ENCODE assay signal across 24 cellular contexts in genomic region chr4:105555409-105555808, GRCh38. TPM values are rescaled to one million over a fixed set of nuclear protein-coding genes. Genes with fewer than 3 reads are reported as not detected.
A peak's percentile ranks its signal among the peaks of the same experiment; 100 is the strongest.
DNase-seq lines count a peak whose midpoint lies in the region; ATAC-seq and TF ChIP-seq lines count a peak whose summit lies in the region.
"Had no signal": no experiment of that assay in that cellular context is flagged by ENCODE, and none has a peak within 500 bp of the region (broad histone marks: within the 10 kb centered on the region; RNA-seq: fewer than 3 reads in every experiment).

No MANE protein-coding gene starts in this region.

- H3K36me3 Mint-ChIP-seq in activated T-helper 17 cell treated with anti-CD3 and anti-CD28 coated beads, Interleukin-2, amount 50 U/mL, for 72 hours (ENCODE audit: low read depth), result no peaks in the 10 kb centered on the region
- H3K36me3 Mint-ChIP-seq in activated T-cell treated with anti-CD3 and anti-CD28 coated beads, Interleukin-2, amount 50 U/mL, for 72 hours (ENCODE audit: insufficient read depth in 2 of 2), result no peaks in the 10 kb centered on the region
- H3K36me3 Mint-ChIP-seq: activated naive CD8-positive, alpha-beta T cell treated with anti-CD3 and anti-CD28 coated beads for 36 hours; natural killer cell treated with Interleukin-12 subunit alpha and Interleukin-12 subunit beta and Interleukin-15 and Interleukin-18, amount 100 ng/mL, for 72 hours; T-cell had no signal

- ATAC-seq in body of pancreas, result no peak
- ATAC-seq in activated T-helper 17 cell treated with anti-CD3 and anti-CD28 coated beads, Interleukin-2, amount 50 U/mL, for 72 hours (replicated peaks), result no peak
- no peak for ATAC-seq in HG02759 (IDR thresholded peaks at IDR 0.05; ENCODE audit: unreplicated experiment)
- ATAC-seq in activated T-cell treated with anti-CD3 and anti-CD28 coated beads, Interleukin-2, amount 50 U/mL, for 72 hours (replicated peaks in 1 of 2), result no peak
- ATAC-seq: HCT116; natural killer cell treated with Interleukin-12 subunit alpha and Interleukin-12 subunit beta and Interleukin-15 and Interleukin-18, amount 100 ng/mL, for 72 hours; T-cell had no signal

- TF ChIP-seq POLR2A in body of pancreas (IDR thresholded peaks at IDR 0.05), result no peak
- no peak for TF ChIP-seq POLR2A in thyroid gland (IDR thresholded peaks at IDR 0.05)

- H3K4me3 ChIP-seq in body of pancreas (no peak overlapping the region), thyroid gland (replicated peaks in 1 of 3) (no peak overlapping the region)
- H3K4me3 ChIP-seq: sigmoid colon had no signal

- intact Hi-C loops in body of pancreas (cut with DNase I), result no loop called here
- intact Hi-C loops in thyroid gland (cut with DNase I), result no loop called here

- WGBS in body of pancreas, 2 donors, result 64% methylated on average over 4 of the region's 4 CpGs
- WGBS in thyroid gland, 2 donors, result 36 to 41% methylated on average over 4 of the region's 4 CpGs

- H3K9me3 ChIP-seq in body of pancreas (no peaks in the 10 kb centered on the region), thyroid gland (no peaks in the 10 kb centered on the region)
- H3K9me3 ChIP-seq: sigmoid colon had no signal

- no peaks in the 10 kb centered on the region for H3K27me3 ChIP-seq in body of pancreas
- no peaks in the 10 kb centered on the region for H3K27me3 ChIP-seq in thyroid gland
- H3K27me3 ChIP-seq: sigmoid colon had no signal

- H3K27ac Mint-ChIP-seq in activated T-helper 17 cell treated with anti-CD3 and anti-CD28 coated beads, Interleukin-2, amount 50 U/mL, for 72 hours, result no peak overlapping the region
- no peak overlapping the region for H3K27ac Mint-ChIP-seq in activated T-cell treated with anti-CD3 and anti-CD28 coated beads, Interleukin-2, amount 50 U/mL, for 72 hours
- H3K27ac Mint-ChIP-seq: activated naive CD8-positive, alpha-beta T cell treated with anti-CD3 and anti-CD28 coated beads for 36 hours; activated T-helper 1 cell treated with anti-CD3 and anti-CD28 coated beads, Interleukin-12 subunit alpha, Interleukin-12 subunit beta, Interleukin-2, Interleukin-4 antibody, amounts not matched to agents 30 ng/mL and 10 ng/mL and 1 ng/mL, durations not matched to agents 14 hours and 24 hours and 36 hours; CD4-positive, alpha-beta T cell; natural killer cell treated with Interleukin-12 subunit alpha and Interleukin-12 subunit beta and Interleukin-15 and Interleukin-18, amount 100 ng/mL, for 72 hours; T-cell had no signal

- H3K27me3 Mint-ChIP-seq in activated T-helper 17 cell treated with anti-CD3 and anti-CD28 coated beads, Interleukin-2, amount 50 U/mL, for 72 hours, result peaks cover 3% of the 10 kb centered on the region
- H3K27me3 Mint-ChIP-seq in activated T-cell treated with anti-CD3 and anti-CD28 coated beads, Interleukin-2, amount 50 U/mL, for 72 hours (ENCODE audit: low read depth), result no peaks in the 10 kb centered on the region
- H3K27me3 Mint-ChIP-seq: CD4-positive, alpha-beta T cell had no signal

- H3K27ac ChIP-seq in body of pancreas (peak overlapping the region in 3 of 4 donors; percentile 26 to 95 (median 62)), thyroid gland (no peak overlapping the region)
- H3K27ac ChIP-seq: sigmoid colon had no signal

- H3K9me3 Mint-ChIP-seq in activated T-helper 17 cell treated with anti-CD3 and anti-CD28 coated beads, Interleukin-2, amount 50 U/mL, for 72 hours, result no peaks in the 10 kb centered on the region
- no peaks in the 10 kb centered on the region for H3K9me3 Mint-ChIP-seq in activated T-cell treated with anti-CD3 and anti-CD28 coated beads, Interleukin-2, amount 50 U/mL, for 72 hours
- H3K9me3 Mint-ChIP-seq: activated naive CD8-positive, alpha-beta T cell treated with anti-CD3 and anti-CD28 coated beads for 36 hours; activated T-helper 1 cell treated with anti-CD3 and anti-CD28 coated beads, Interleukin-12 subunit alpha, Interleukin-12 subunit beta, Interleukin-2, Interleukin-4 antibody, amounts not matched to agents 30 ng/mL and 10 ng/mL and 1 ng/mL, durations not matched to agents 14 hours and 24 hours and 36 hours; CD4-positive, alpha-beta T cell; natural killer cell treated with Interleukin-12 subunit alpha and Interleukin-12 subunit beta and Interleukin-15 and Interleukin-18, amount 100 ng/mL, for 72 hours; T-cell had no signal

- H3K36me3 ChIP-seq in body of pancreas (replicated peaks in 1 of 2; ENCODE audit: insufficient read depth in 1 of 2, low read depth in 2 of 2) (no peaks in the 10 kb centered on the region), thyroid gland (no peaks in the 10 kb centered on the region)
- H3K36me3 ChIP-seq: sigmoid colon had no signal

- H3K4me1 ChIP-seq in body of pancreas (peaks cover 75% of the 10 kb centered on the region), thyroid gland (peaks cover 7 to 28% of the 10 kb centered on the region in 2 donors)
- H3K4me1 ChIP-seq: sigmoid colon had no signal

- peak; percentile 80 for DNase-seq in HT-29 (ENCODE audit: low spot score)
- DNase-seq in body of pancreas, result no peak
- DNase-seq in iPS-NIHi7 (ENCODE audit: extremely low spot score), result peak; percentile 70
- peak; percentile 2 to 5 for DNase-seq in thyroid gland
- no peak for DNase-seq in activated T-cell treated with anti-CD3 and anti-CD28 coated beads, Interleukin-2, amount 50 U/mL, for 72 hours
- DNase-seq: activated CD4-positive, alpha-beta T cell treated with anti-CD3 and anti-CD28 coated beads for 4 hours; activated naive CD8-positive, alpha-beta T cell treated with anti-CD3 and anti-CD28 coated beads for 36 hours; CD4-positive, alpha-beta T cell; DMS79; head of caudate nucleus; mesenchymal stem cell; NCI-H1436; NCI-H2171; NCI-H82; SHP77 treated with DMSO at 0.1 percent for 48 hours; sigmoid colon; T-cell had no signal

- no peak overlapping the region for H3K4me3 Mint-ChIP-seq in activated T-helper 17 cell treated with anti-CD3 and anti-CD28 coated beads, Interleukin-2, amount 50 U/mL, for 72 hours
- no peak overlapping the region for H3K4me3 Mint-ChIP-seq in activated T-cell treated with anti-CD3 and anti-CD28 coated beads, Interleukin-2, amount 50 U/mL, for 72 hours
- H3K4me3 Mint-ChIP-seq: activated naive CD8-positive, alpha-beta T cell treated with anti-CD3 and anti-CD28 coated beads for 36 hours; activated T-helper 1 cell treated with anti-CD3 and anti-CD28 coated beads, Interleukin-12 subunit alpha, Interleukin-12 subunit beta, Interleukin-2, Interleukin-4 antibody, amounts not matched to agents 30 ng/mL and 10 ng/mL and 1 ng/mL, durations not matched to agents 14 hours and 24 hours and 36 hours; CD4-positive, alpha-beta T cell; natural killer cell treated with Interleukin-12 subunit alpha and Interleukin-12 subunit beta and Interleukin-15 and Interleukin-18, amount 100 ng/mL, for 72 hours; T-cell had no signal

- TF ChIP-seq CTCF in body of pancreas (IDR thresholded peaks at IDR 0.05) (no peak), thyroid gland (IDR thresholded peaks at IDR 0.05) (no peak)

- H3K4me1 Mint-ChIP-seq in activated T-helper 17 cell treated with anti-CD3 and anti-CD28 coated beads, Interleukin-2, amount 50 U/mL, for 72 hours, result peaks cover 3% of the 10 kb centered on the region
- H3K4me1 Mint-ChIP-seq in activated T-cell treated with anti-CD3 and anti-CD28 coated beads, Interleukin-2, amount 50 U/mL, for 72 hours (ENCODE audit: low read depth), result no peaks in the 10 kb centered on the region
- H3K4me1 Mint-ChIP-seq: activated naive CD8-positive, alpha-beta T cell treated with anti-CD3 and anti-CD28 coated beads for 36 hours had no signal

RNA-seq across cellular contexts. Expression of gene ARHGEF38, which starts 3.0 kb away (rescaled TPM):
- 3.6 and 5.0 TPM in 2 replicates for total RNA-seq in HT-29 (2014; rRNA removed; shearing (Covaris generic))
- total RNA-seq in body of pancreas (10 to 100 TPM; 22.4 to 24.6 TPM), thyroid gland (10 to 100 TPM in 1 of 4 donors, 1 to 10 TPM in 3; 2.5 to 10.1 (median 4.5) TPM)
- not detected for total RNA-seq in activated T-helper 17 cell treated with anti-CD3 and anti-CD28 coated beads, Interleukin-2, amount 50 U/mL, for 72 hours
- total RNA-seq in activated T-cell treated with anti-CD3 and anti-CD28 coated beads, Interleukin-2, amount 50 U/mL, for 72 hours, result not detected
- total RNA-seq: activated naive CD8-positive, alpha-beta T cell treated with anti-CD3 and anti-CD28 coated beads for 36 hours; activated T-helper 1 cell treated with anti-CD3 and anti-CD28 coated beads, Interleukin-12 subunit alpha, Interleukin-12 subunit beta, Interleukin-2, Interleukin-4 antibody, amounts not matched to agents 30 ng/mL and 10 ng/mL and 1 ng/mL, durations not matched to agents 14 hours and 24 hours and 36 hours; CD4-positive, alpha-beta T cell; chondrocyte; fibroblast of lung; natural killer cell treated with Interleukin-12 subunit alpha and Interleukin-12 subunit beta and Interleukin-15 and Interleukin-18, amount 100 ng/mL, for 72 hours; sigmoid colon; T-cell had no signal

Comparison
In these comparisons a context has a peak if more than half of its experiments do, and no peak if none do; other contexts are left out.
1. DNase-seq: peak in HT-29 (single experiment), iPS-NIHi7 (single experiment) and thyroid gland (2 of 2); none in body of pancreas (0 of 4) and activated T-cell treated with anti-CD3 and anti-CD28 coated beads, Interleukin-2, amount 50 U/mL, for 72 hours (0 of 2).
2. H3K27ac ChIP-seq: peak in body of pancreas (3 of 4); none in thyroid gland (0 of 3).